8 cellular contexts compared by ENCODE assay signal in the genomic region with DNA sequence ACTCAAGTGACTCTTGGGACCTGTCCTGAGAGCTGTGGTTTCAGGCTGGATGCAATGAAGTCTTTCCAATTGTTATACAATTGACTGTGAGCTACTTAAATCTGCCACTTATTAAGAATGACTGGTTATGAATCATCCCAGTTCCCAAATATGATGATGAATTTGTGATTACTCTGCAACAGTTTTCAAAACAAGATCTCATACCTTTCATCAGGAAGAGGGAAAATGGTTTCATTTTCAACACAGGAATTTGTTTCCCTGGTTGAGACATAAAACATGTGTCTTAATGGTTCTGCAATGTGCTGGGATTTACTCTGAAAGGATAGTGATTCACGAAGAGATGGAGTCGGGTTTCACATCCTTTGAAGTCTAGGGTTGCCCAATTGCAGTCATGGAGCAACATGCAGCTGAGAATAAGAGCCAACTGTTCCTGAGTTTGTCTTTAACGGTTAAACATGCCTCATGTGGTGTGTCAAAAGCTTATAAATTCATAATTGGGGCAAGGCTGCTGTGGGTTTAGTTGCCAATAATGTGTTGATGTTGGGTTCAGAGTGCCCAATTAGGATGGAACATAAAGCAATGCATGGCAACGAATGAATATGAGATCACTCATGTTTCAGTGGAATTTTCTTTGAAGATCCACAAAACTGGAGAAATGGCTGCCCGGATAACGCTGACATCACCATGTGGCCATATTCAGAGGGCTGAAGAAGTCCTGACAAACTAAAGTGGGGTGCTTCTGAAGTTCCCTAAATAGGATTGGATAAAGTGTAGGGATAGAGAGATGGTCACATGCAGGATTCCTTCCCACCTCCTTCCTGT. TPM values are rescaled to one million over a fixed set of nuclear protein-coding genes. Genes with fewer than 3 reads are reported as not detected.
DNase-seq lines count a peak whose midpoint lies in the region; ATAC-seq lines count a peak whose summit lies in the region.

No MANE protein-coding gene starts in this region.

- ATAC-seq in Right ventricle myocardium inferior (peak; percentile 91), GM21390 (IDR thresholded peaks at IDR 0.05; ENCODE audit: unreplicated experiment) (no peak), HG03378 (IDR thresholded peaks at IDR 0.05; ENCODE audit: unreplicated experiment) (no peak), HG03280 (IDR thresholded peaks at IDR 0.05; ENCODE audit: unreplicated experiment) (no peak), GM19351 (IDR thresholded peaks at IDR 0.05; ENCODE audit: unreplicated experiment) (no peak)

- intact Hi-C loops in Right ventricle myocardium inferior (cut with DNase I) (no loop called here), cardiac septum (cut with DNase I) (no loop called here)

- no peak for DNase-seq in Right ventricle myocardium inferior (ENCODE audit: missing footprints)
- no peak for DNase-seq in cardiac septum (ENCODE audit: low spot score)
- DNase-seq in SW480 (ENCODE audit: low spot score) = peak; percentile 100
- peak; percentile 43 for DNase-seq in iPS-NIHi11 (ENCODE audit: low spot score)

RNA-seq across cellular contexts. Expression of a gene that starts 41.0 kb away (rescaled TPM):
- not detected for total RNA-seq in Right ventricle myocardium inferior
- not detected for total RNA-seq in cardiac septum

Comparison
In these comparisons a context has a peak if more than half of its experiments do, and no peak if none do; other contexts are left out.
1. DNase-seq: peak in SW480 (single experiment) and iPS-NIHi11 (single experiment); none in Right ventricle myocardium inferior (single experiment) and cardiac septum (single experiment).